Comparison of ENCODE assay signal across 1 cellular context in genomic region chr2:80238692-80239469, GRCh38.
TF ChIP-seq lines count a peak whose summit lies in the region.

No MANE protein-coding gene starts in this region.

TF ChIP-seq in A549, 52 proteins besides CTCF, POLR2A, EP300 and RAD21 (continued from another document):
- no peak for TF ChIP-seq CBX2 (IDR thresholded peaks at IDR 0.05; ENCODE audit: borderline replicate concordance, low read depth)
- TF ChIP-seq HOXB5 (CRISPR knock-in tag; IDR thresholded peaks at IDR 0.05), result no peak
